In the genomic region with DNA sequence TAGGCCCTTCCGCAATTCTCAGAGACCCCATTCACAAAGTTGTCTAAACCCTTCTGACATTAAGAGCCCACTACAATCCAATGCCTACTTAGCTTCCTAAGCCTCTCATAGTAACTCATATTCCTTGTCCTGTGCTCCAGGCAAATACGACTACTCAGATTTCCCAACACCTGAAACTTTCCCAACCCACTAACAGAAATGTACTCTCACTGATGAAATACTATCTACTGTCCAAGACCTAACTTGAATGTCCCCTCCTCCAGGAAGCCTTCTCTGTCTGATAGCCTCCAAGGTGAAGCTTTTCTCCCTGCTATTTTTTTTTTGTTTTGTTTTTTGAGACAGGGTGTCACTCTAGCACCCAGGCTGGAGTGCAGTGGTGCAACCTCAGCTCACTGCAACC, we compare ENCODE assay signal across 16 cellular contexts. TPM values are rescaled to one million over a fixed set of nuclear protein-coding genes. Genes with fewer than 3 reads are reported as not detected.
DNase-seq lines count a peak whose midpoint lies in the region; ATAC-seq, FAIRE-seq and TF ChIP-seq lines count a peak whose summit lies in the region.
"Had no signal": no experiment of that assay in that cellular context is flagged by ENCODE, and none has a peak within 500 bp of the region (broad histone marks: within the 10 kb centered on the region; RNA-seq: fewer than 3 reads in every experiment).

No MANE protein-coding gene starts in this region.

- H3K4me3 ChIP-seq in epithelial cell of esophagus (ENCODE audit: low read length) (no peak overlapping the region), HepG2 (replicated peaks in 1 of 3; ENCODE audit: insufficient read depth in 1 of 3, low read depth in 2 of 3, low read length in 3 of 3) (no peak overlapping the region), gastrocnemius medialis (no peak overlapping the region), kidney (ENCODE audit: low read length in 2 of 2) (no peak overlapping the region)
- H3K4me3 ChIP-seq: A549, GM12878, GM23338 had no signal

- TF ChIP-seq RAD21 in HepG2 (CRISPR knock-in tag; IDR thresholded peaks at IDR 0.05): no peak

- POLR2A ChIA-PET in HepG2 (lab: Yijun Ruan, JAX): no interaction called here

- H3K79me2 ChIP-seq in HepG2 (ENCODE audit: insufficient read depth, low read length): no peaks in the 10 kb centered on the region

- no peak for TF ChIP-seq EP300 in HepG2 (IDR thresholded peaks at IDR 0.05; ENCODE audit: low read depth in 2 of 2, low read length in 2 of 2)
- no peak for TF ChIP-seq EP300 in HepG2 (CRISPR knock-in tag; IDR thresholded peaks at IDR 0.05; ENCODE audit: borderline replicate concordance)

- no peaks in the 10 kb centered on the region for H3K27me3 Mint-ChIP-seq in glutamatergic neuron (ENCODE audit: unreplicated experiment)
- H3K27me3 Mint-ChIP-seq: CD4-positive, alpha-beta memory T cell had no signal

- no peaks in the 10 kb centered on the region for H3K36me3 Mint-ChIP-seq in glutamatergic neuron (ENCODE audit: unreplicated experiment)
- H3K36me3 Mint-ChIP-seq: CD4-positive, alpha-beta memory T cell had no signal

- TF ChIP-seq POLR2A in HepG2 (IDR thresholded peaks at IDR 0.05; ENCODE audit: insufficient read depth in 1 of 2, low read depth in 2 of 2, low read length in 2 of 2) (no peak), gastrocnemius medialis (IDR thresholded peaks at IDR 0.05) (no peak)

- CTCF ChIA-PET in HepG2 (lab: Yijun Ruan, JAX; ENCODE audit: low intra/inter-chr PET ratio, low total read pairs): no interaction called here

- DNase-seq in amniotic epithelial cell (ENCODE audit: low read depth) (peak; percentile 89), epithelial cell of esophagus (ENCODE audit: low read depth) (peak; percentile 79), HepG2 (ENCODE audit: low spot score) (no peak), gastrocnemius medialis (peak in 1 of 2 donors; percentile 36), glutamatergic neuron (no peak), kidney (no peak)
- DNase-seq: BE2C; CD4-positive, alpha-beta memory T cell; DMS79; H7 had no signal

- no peaks in the 10 kb centered on the region for H3K27me3 ChIP-seq in HepG2 (ENCODE audit: control insufficient read depth in 1 of 2, insufficient read depth in 2 of 2, low read length in 2 of 2)
- no peaks in the 10 kb centered on the region for H3K27me3 ChIP-seq in gastrocnemius medialis
- H3K27me3 ChIP-seq: BE2C had no signal

- H3K36me3 ChIP-seq in HepG2 (replicated peaks in 1 of 2; ENCODE audit: control insufficient read depth in 1 of 2, insufficient read depth in 2 of 2, low read length in 2 of 2) (no peaks in the 10 kb centered on the region), gastrocnemius medialis (no peaks in the 10 kb centered on the region), kidney (ENCODE audit: control insufficient read depth in 1 of 2, insufficient read depth in 2 of 2, low read length in 2 of 2) (no peaks in the 10 kb centered on the region)
- H3K36me3 ChIP-seq: BE2C had no signal

- BruUV-seq in HepG2 (replicated peaks; lab: Mats Ljungman, UMichigan): no TSS peak

- no peak overlapping the region for H3K27ac ChIP-seq in HepG2 (ENCODE audit: extremely low read length, insufficient read depth, low read length)
- peak overlapping the region in 2 of 4 donors; percentile 18 to 66 for H3K27ac ChIP-seq in gastrocnemius medialis
- H3K27ac ChIP-seq in kidney (ENCODE audit: low read depth in 2 of 2, low read length in 2 of 2): no peak overlapping the region
- H3K27ac ChIP-seq: A549, C4-2B had no signal

- in situ Hi-C loops in HepG2 (cut with HindIII; ENCODE audit: extremely low pct_ligation_motif_present, low pct_unique_long_range_greater_than_20kb) (no loop called here), gastrocnemius medialis (cut with MboI; ENCODE audit: low sequenced_read_pairs in 4 of 4) (no loop called here)

- ATAC-seq in HepG2 (no peak; the same call in 2 of the 3 replicates), gastrocnemius medialis (peak; percentile 86 to 93), GM19452 (IDR thresholded peaks at IDR 0.05; ENCODE audit: unreplicated experiment) (no peak)
- ATAC-seq: A549, GM12878, GM23338 had no signal

- no peaks in the 10 kb centered on the region for H3K9me3 Mint-ChIP-seq in glutamatergic neuron (ENCODE audit: unreplicated experiment)
- H3K9me3 Mint-ChIP-seq: CD4-positive, alpha-beta memory T cell; GM23338 had no signal

- intact Hi-C loops in HepG2 (cut with micrococcal nuclease; ENCODE audit: unreplicated experiment): no loop called here
- intact Hi-C loops in gastrocnemius medialis (cut with DNase I; ENCODE audit: low total_unique reads): no loop called here
- intact Hi-C loops in kidney (cut with DNase I): no loop called here

- WGBS in HepG2 (ENCODE audit: low lambda C conversion rate): 95% methylated on average over 2 of the region's 2 CpGs

- H3K4me2 ChIP-seq in HepG2 (ENCODE audit: low read depth, low read length): no peak overlapping the region
- H3K4me2 ChIP-seq: A549, GM23338 had no signal

- H3K4me1 ChIP-seq in HepG2 (ENCODE audit: insufficient read depth, low read length) (no peaks in the 10 kb centered on the region), gastrocnemius medialis (peaks cover 0 to 7% of the 10 kb centered on the region in 2 donors), kidney (ENCODE audit: control insufficient read depth in 1 of 2, insufficient read depth in 1 of 2, low read depth in 1 of 2, low read length in 2 of 2) (no peaks in the 10 kb centered on the region)
- H3K4me1 ChIP-seq: A549, BE2C had no signal

- no peak overlapping the region for H2AFZ ChIP-seq in HepG2 (ENCODE audit: low read length)
- H2AFZ ChIP-seq: GM23338 had no signal

- no peak overlapping the region for H3K4me3 Mint-ChIP-seq in glutamatergic neuron (ENCODE audit: unreplicated experiment)
- H3K4me3 Mint-ChIP-seq: CD4-positive, alpha-beta memory T cell; GM23338 had no signal

- H4K20me1 ChIP-seq in HepG2 (ENCODE audit: insufficient read depth, low read length): no peaks in the 10 kb centered on the region

- FAIRE-seq in HepG2 (lab: Jason Lieb, UNC) (no peak), kidney (lab: Jason Lieb, UNC) (no peak)
- FAIRE-seq: A549, GM12878, GM18507 had no signal

- H3K27ac Mint-ChIP-seq in glutamatergic neuron (ENCODE audit: unreplicated experiment): no peak overlapping the region
- H3K27ac Mint-ChIP-seq: CD4-positive, alpha-beta memory T cell; GM23338 had no signal

- no peak overlapping the region for H3K9ac ChIP-seq in HepG2 (ENCODE audit: insufficient read depth, low read depth, low read length)
- no peak overlapping the region for H3K9ac ChIP-seq in kidney (ENCODE audit: low read length in 2 of 2)

- TF ChIP-seq CTCF in epithelial cell of esophagus (IDR thresholded peaks at IDR 0.05; ENCODE audit: insufficient read depth, low read depth, low read length, missing control alignments) (no peak), HepG2 (CRISPR knock-in tag; IDR thresholded peaks at IDR 0.05) (no peak), gastrocnemius medialis (IDR thresholded peaks at IDR 0.05 in 4 of 5, conservative IDR thresholded peaks at IDR 0.05 in 1 of 5) (no peak), glutamatergic neuron (IDR thresholded peaks at IDR 0.05; ENCODE audit: partially characterized antibody, unreplicated experiment) (no peak), kidney (IDR thresholded peaks at IDR 0.05; ENCODE audit: borderline replicate concordance, extremely low read depth, insufficient read depth) (no peak)

- no peaks in the 10 kb centered on the region for H3K4me1 Mint-ChIP-seq in glutamatergic neuron (ENCODE audit: low read depth, unreplicated experiment)
- H3K4me1 Mint-ChIP-seq: CD4-positive, alpha-beta memory T cell had no signal

- H3K9me3 ChIP-seq in HepG2 (ENCODE audit: low read length) (no peaks in the 10 kb centered on the region), gastrocnemius medialis (no peaks in the 10 kb centered on the region), kidney (ENCODE audit: control insufficient read depth in 1 of 2, low read length in 2 of 2) (no peaks in the 10 kb centered on the region)
- H3K9me3 ChIP-seq: A549, BE2C had no signal

RNA-seq across cellular contexts. Expression of a gene that starts 30.4 kb away (rescaled TPM):
- total RNA-seq in HepG2 (2016; rRNA removed; fragmentation: Illumina TruSeq; extraction: Trizol) (6.4 and 7.6 TPM in 2 replicates), gastrocnemius medialis (1 to 10 TPM in 1 of 4 donors, under 1 TPM in 3; 0.07 to 1.2 (median 0.28) TPM), glutamatergic neuron (ENCODE audit: unreplicated experiment) (2.0 TPM), kidney (0.94 TPM)
- total RNA-seq in HepG2 (2016; cell fraction: cytosol; rRNA removed; fragmentation: Illumina TruSeq; extraction: Trizol; ENCODE audit: low read depth): 3.5 and 3.6 TPM in 2 replicates
- total RNA-seq in HepG2 (2016; cell fraction: insoluble cytoplasmic fraction; rRNA removed; fragmentation: Illumina TruSeq; extraction: Trizol): 5.4 and 8.3 TPM in 2 replicates
- total RNA-seq in HepG2 (2016; cell fraction: membrane; rRNA removed; fragmentation: Illumina TruSeq; extraction: Trizol): 4.6 and 4.9 TPM in 2 replicates
- 9.4 and 10.7 TPM in 2 replicates for total RNA-seq in HepG2 (2016; cell fraction: nucleus; rRNA removed; fragmentation: Illumina TruSeq; extraction: Trizol)
- polyA plus RNA-seq in HepG2 (2011; rRNA removed) (6.0 and 6.2 TPM in 2 replicates), kidney (ENCODE audit: insufficient read depth, low read depth, low replicate concordance) (0.41 TPM)
- 3.5 and 3.6 TPM in 2 replicates for polyA plus RNA-seq in HepG2 (2011; cell fraction: cytosol; rRNA removed)
- 7.3 and 8.6 TPM in 2 replicates for polyA plus RNA-seq in HepG2 (2011; cell fraction: nucleus; rRNA removed)
- polyA plus RNA-seq in HepG2 (2012): 3.0 and 3.6 TPM in 2 replicates
- 0.34 and 0.76 TPM in 2 replicates for polyA plus RNA-seq in HepG2 (2016; cell fraction: cytosol; fragmentation: Illumina TruSeq; extraction: Trizol; ENCODE audit: low read depth)
- 3.1 TPM in 2 replicates for polyA plus RNA-seq in HepG2 (2016; cell fraction: insoluble cytoplasmic fraction; fragmentation: Illumina TruSeq; extraction: Trizol; ENCODE audit: low read depth)
- polyA plus RNA-seq in HepG2 (2016; cell fraction: membrane; fragmentation: Illumina TruSeq; extraction: Trizol; ENCODE audit: low read depth): 1.2 and 1.5 TPM in 2 replicates
- 9.6 and 10.3 TPM in 2 replicates for polyA plus RNA-seq in HepG2 (2016; cell fraction: nucleus; fragmentation: Illumina TruSeq; extraction: Trizol; ENCODE audit: insufficient read depth, low read depth)
- polyA minus RNA-seq in HepG2 (2011; rRNA and poly(A)+ RNA removed; ENCODE audit: low replicate concordance): 3.0 and 11.6 TPM in 2 replicates
- polyA minus RNA-seq in HepG2 (2011; cell fraction: cytosol; rRNA and poly(A)+ RNA removed): 3.7 and 5.0 TPM in 2 replicates
- polyA minus RNA-seq in HepG2 (2011; cell fraction: nucleus; rRNA and poly(A)+ RNA removed): 11.5 and 11.8 TPM in 2 replicates

RNA-seq across cellular contexts. Expression of a gene that starts 35.8 kb away (rescaled TPM):
- total RNA-seq in HepG2 (2016; rRNA removed; fragmentation: Illumina TruSeq; extraction: Trizol): 27.6 and 32.5 TPM in 2 replicates
- 12.0 and 12.4 TPM in 2 replicates for total RNA-seq in HepG2 (2016; cell fraction: cytosol; rRNA removed; fragmentation: Illumina TruSeq; extraction: Trizol; ENCODE audit: low read depth)
- 26.7 and 32.6 TPM in 2 replicates for total RNA-seq in HepG2 (2016; cell fraction: insoluble cytoplasmic fraction; rRNA removed; fragmentation: Illumina TruSeq; extraction: Trizol)
- 12.3 and 14.1 TPM in 2 replicates for total RNA-seq in HepG2 (2016; cell fraction: membrane; rRNA removed; fragmentation: Illumina TruSeq; extraction: Trizol)
- 25.2 and 33.4 TPM in 2 replicates for total RNA-seq in HepG2 (2016; cell fraction: nucleus; rRNA removed; fragmentation: Illumina TruSeq; extraction: Trizol)
- 12.7 and 12.8 TPM in 2 replicates for polyA plus RNA-seq in HepG2 (2011; rRNA removed)
- polyA plus RNA-seq in HepG2 (2011; cell fraction: cytosol; rRNA removed): 7.6 and 9.9 TPM in 2 replicates
- polyA plus RNA-seq in HepG2 (2011; cell fraction: nucleus; rRNA removed): 8.3 and 9.4 TPM in 2 replicates
- polyA plus RNA-seq in HepG2 (2012): 13.6 and 17.2 TPM in 2 replicates
- 1.6 and 1.9 TPM in 2 replicates for polyA plus RNA-seq in HepG2 (2016; cell fraction: cytosol; fragmentation: Illumina TruSeq; extraction: Trizol; ENCODE audit: low read depth)
- 32.3 and 36.6 TPM in 2 replicates for polyA plus RNA-seq in HepG2 (2016; cell fraction: insoluble cytoplasmic fraction; fragmentation: Illumina TruSeq; extraction: Trizol; ENCODE audit: low read depth)
- polyA plus RNA-seq in HepG2 (2016; cell fraction: membrane; fragmentation: Illumina TruSeq; extraction: Trizol; ENCODE audit: low read depth): 5.4 and 6.1 TPM in 2 replicates
- polyA plus RNA-seq in HepG2 (2016; cell fraction: nucleus; fragmentation: Illumina TruSeq; extraction: Trizol; ENCODE audit: insufficient read depth, low read depth): 41.8 and 43.5 TPM in 2 replicates
- polyA minus RNA-seq in HepG2 (2011; rRNA and poly(A)+ RNA removed; ENCODE audit: low replicate concordance): 12.3 and 17.3 TPM in 2 replicates
- 18.7 and 20.1 TPM in 2 replicates for polyA minus RNA-seq in HepG2 (2011; cell fraction: cytosol; rRNA and poly(A)+ RNA removed)
- polyA minus RNA-seq in HepG2 (2011; cell fraction: nucleus; rRNA and poly(A)+ RNA removed): 11.3 and 17.3 TPM in 2 replicates
- total RNA-seq in gastrocnemius medialis: 10 to 100 TPM in 1 of 4 donors, 1 to 10 TPM in 3; 6.4 to 15.4 (median 6.8) TPM
- total RNA-seq in glutamatergic neuron (ENCODE audit: unreplicated experiment): 1.2 TPM
- total RNA-seq in kidney: 10.4 TPM
- 11.0 TPM for polyA plus RNA-seq in kidney (ENCODE audit: insufficient read depth, low read depth, low replicate concordance)

RNA-seq across cellular contexts. Expression of a gene that starts 56.2 kb away (rescaled TPM):
- total RNA-seq in HepG2 (2016; rRNA removed; fragmentation: Illumina TruSeq; extraction: Trizol): 83.8 and 90.2 TPM in 2 replicates
- 24.9 and 25.3 TPM in 2 replicates for total RNA-seq in HepG2 (2016; cell fraction: cytosol; rRNA removed; fragmentation: Illumina TruSeq; extraction: Trizol; ENCODE audit: low read depth)
- total RNA-seq in HepG2 (2016; cell fraction: insoluble cytoplasmic fraction; rRNA removed; fragmentation: Illumina TruSeq; extraction: Trizol): 83.6 and 84.1 TPM in 2 replicates
- total RNA-seq in HepG2 (2016; cell fraction: membrane; rRNA removed; fragmentation: Illumina TruSeq; extraction: Trizol): 55.9 and 57.0 TPM in 2 replicates
- total RNA-seq in HepG2 (2016; cell fraction: nucleus; rRNA removed; fragmentation: Illumina TruSeq; extraction: Trizol): 67.1 and 77.0 TPM in 2 replicates
- 22.0 and 31.1 TPM in 2 replicates for polyA plus RNA-seq in HepG2 (2011; rRNA removed)
- 20.5 and 21.1 TPM in 2 replicates for polyA plus RNA-seq in HepG2 (2011; cell fraction: cytosol; rRNA removed)
- polyA plus RNA-seq in HepG2 (2011; cell fraction: nucleus; rRNA removed): 31.6 and 35.0 TPM in 2 replicates
- polyA plus RNA-seq in HepG2 (2012): 25.2 and 37.6 TPM in 2 replicates
- 12.3 and 19.0 TPM in 2 replicates for polyA plus RNA-seq in HepG2 (2016; cell fraction: cytosol; fragmentation: Illumina TruSeq; extraction: Trizol; ENCODE audit: low read depth)
- 74.2 and 76.1 TPM in 2 replicates for polyA plus RNA-seq in HepG2 (2016; cell fraction: insoluble cytoplasmic fraction; fragmentation: Illumina TruSeq; extraction: Trizol; ENCODE audit: low read depth)
- polyA plus RNA-seq in HepG2 (2016; cell fraction: membrane; fragmentation: Illumina TruSeq; extraction: Trizol; ENCODE audit: low read depth): 32.7 and 42.2 TPM in 2 replicates
- polyA plus RNA-seq in HepG2 (2016; cell fraction: nucleus; fragmentation: Illumina TruSeq; extraction: Trizol; ENCODE audit: insufficient read depth, low read depth): 92.0 and 106 TPM in 2 replicates
- 16.3 and 37.2 TPM in 2 replicates for polyA minus RNA-seq in HepG2 (2011; rRNA and poly(A)+ RNA removed; ENCODE audit: low replicate concordance)
- 29.2 and 31.6 TPM in 2 replicates for polyA minus RNA-seq in HepG2 (2011; cell fraction: cytosol; rRNA and poly(A)+ RNA removed)
- 41.7 and 50.5 TPM in 2 replicates for polyA minus RNA-seq in HepG2 (2011; cell fraction: nucleus; rRNA and poly(A)+ RNA removed)
- 10 to 100 TPM; 17.2 to 63.2 (median 44.2) TPM for total RNA-seq in gastrocnemius medialis
- 25.2 TPM for total RNA-seq in glutamatergic neuron (ENCODE audit: unreplicated experiment)
- 23.6 TPM for total RNA-seq in kidney
- 27.8 TPM for polyA plus RNA-seq in kidney (ENCODE audit: insufficient read depth, low read depth, low replicate concordance)

Comparison
In these comparisons a context has a peak if more than half of its experiments do, and no peak if none do; other contexts are left out.
1. DNase-seq: peak in amniotic epithelial cell (single experiment) and epithelial cell of esophagus (single experiment); none in HepG2 (single experiment), glutamatergic neuron (single experiment) and kidney (single experiment).
2. ATAC-seq: peak in gastrocnemius medialis (2 of 2); none in HepG2 (single experiment) and GM19452 (single experiment).